In genomic region chr1:44237721-44238457, GRCh38 we compare ENCODE assay signal across 8 cellular contexts. TPM values are rescaled to one million over a fixed set of nuclear protein-coding genes. Genes with fewer than 3 reads are reported as not detected.
DNase-seq lines count a peak whose midpoint lies in the region; ATAC-seq and TF ChIP-seq lines count a peak whose summit lies in the region.

No MANE protein-coding gene starts in this region.

- no peaks in the 10 kb centered on the region for H3K36me3 Mint-ChIP-seq in activated CD8-positive, alpha-beta memory T cell treated with anti-CD3 and anti-CD28 coated beads, Interleukin-2, amount 10 ng/mL, durations not matched to agents 7 days and 5 days

- peak; percentile 73 for ATAC-seq in activated CD8-positive, alpha-beta memory T cell treated with anti-CD3 and anti-CD28 coated beads, Interleukin-2, amount 10 ng/mL, durations not matched to agents 7 days and 5 days

- peaks cover 2% of the 10 kb centered on the region for H3K4me1 Mint-ChIP-seq in activated CD8-positive, alpha-beta memory T cell treated with anti-CD3 and anti-CD28 coated beads, Interleukin-2, amount 10 ng/mL, durations not matched to agents 7 days and 5 days

- H3K27ac ChIP-seq in HUES64 (ENCODE audit: low read depth, low read length): no peak overlapping the region

- H3K9ac ChIP-seq in HUES64 (ENCODE audit: low read depth, low read length): no peak overlapping the region

- peak; percentile 82 for TF ChIP-seq CTCF in retinal pigment epithelial cell (conservative IDR thresholded peaks at IDR 0.05; ENCODE audit: low read depth, low read length)

- 46% methylated on average over 33 of the region's 33 CpGs for WGBS in HUES64

- no peaks in the 10 kb centered on the region for H3K9me3 Mint-ChIP-seq in activated CD8-positive, alpha-beta memory T cell treated with anti-CD3 and anti-CD28 coated beads, Interleukin-2, amount 10 ng/mL, durations not matched to agents 7 days and 5 days (ENCODE audit: low read depth)

- peaks cover 16% of the 10 kb centered on the region for H3K4me1 ChIP-seq in HUES64 (ENCODE audit: insufficient read depth, low read length)

- peak overlapping the region; percentile 25 for H3K4me3 ChIP-seq in HUES64 (ENCODE audit: low read length)
- H3K4me3 ChIP-seq in retinal pigment epithelial cell (ENCODE audit: low read length): no peak overlapping the region

- no peak overlapping the region for H3K27ac Mint-ChIP-seq in activated CD8-positive, alpha-beta memory T cell treated with anti-CD3 and anti-CD28 coated beads, Interleukin-2, amount 10 ng/mL, durations not matched to agents 7 days and 5 days

- H3K27me3 Mint-ChIP-seq in activated CD8-positive, alpha-beta memory T cell treated with anti-CD3 and anti-CD28 coated beads, Interleukin-2, amount 10 ng/mL, durations not matched to agents 7 days and 5 days: no peaks in the 10 kb centered on the region

- CTCF ChIA-PET in activated CD8-positive, alpha-beta memory T cell treated with anti-CD3 and anti-CD28 coated beads, Interleukin-2, amount 10 ng/mL, durations not matched to agents 7 days and 5 days (lab: Charles Lee): interaction anchor here (0.6 to 1.9 kb wide), 8 partner anchors 13 to 145 kb away, joined by 3 to 12 read pairs (median 3); partner anchors contain the start of gene DMAP1

- peaks cover 5% of the 10 kb centered on the region; the same call in 1 of the 2 replicates for H3K36me3 ChIP-seq in HUES64 (ENCODE audit: insufficient read depth, low read length)

- no peaks in the 10 kb centered on the region for H3K27me3 ChIP-seq in HUES64 (ENCODE audit: insufficient read depth, low read length)

- DNase-seq in D341Med (ENCODE audit: low spot score) (peak; percentile 90), foreskin melanocyte (peak; percentile 34), retinal pigment epithelial cell (ENCODE audit: low read depth) (no peak), globus pallidus (ENCODE audit: low spot score) (no peak), occipital lobe (lab: John Stamatoyannopoulos, UW) (no peak), NCI-H1436 (lab: John Stamatoyannopoulos, UW) (no peak)
- DNase-seq in activated CD8-positive, alpha-beta memory T cell treated with anti-CD3 and anti-CD28 coated beads, Interleukin-2, amount 10 ng/mL, durations not matched to agents 7 days and 5 days: peak; percentile 50

- no peaks in the 10 kb centered on the region for H3K9me3 ChIP-seq in HUES64 (ENCODE audit: insufficient read depth, low read depth, low read length)

- H3K4me3 Mint-ChIP-seq in activated CD8-positive, alpha-beta memory T cell treated with anti-CD3 and anti-CD28 coated beads, Interleukin-2, amount 10 ng/mL, durations not matched to agents 7 days and 5 days: no peak overlapping the region

RNA-seq across cellular contexts. Expression of gene DMAP1, which starts 24.6 kb away (rescaled TPM):
- 41.6 TPM for polyA plus RNA-seq in HUES64 (2013, experiment 1 of 2)
- 37.8 TPM for polyA plus RNA-seq in HUES64 (2013, experiment 2 of 2)
- total RNA-seq in activated CD8-positive, alpha-beta memory T cell treated with anti-CD3 and anti-CD28 coated beads, Interleukin-2, amount 10 ng/mL, durations not matched to agents 7 days and 5 days: 10 to 100 TPM; 36.9 to 44.1 TPM
- 31.5 TPM for total RNA-seq in occipital lobe

Comparison
In these comparisons a context has a peak if more than half of its experiments do, and no peak if none do; other contexts are left out.
1. DNase-seq: peak in D341Med (single experiment), activated CD8-positive, alpha-beta memory T cell treated with anti-CD3 and anti-CD28 coated beads, Interleukin-2, amount 10 ng/mL, durations not matched to agents 7 days and 5 days (single experiment) and foreskin melanocyte (single experiment); none in retinal pigment epithelial cell (single experiment), globus pallidus (single experiment), occipital lobe (single experiment) and NCI-H1436 (single experiment).